In the genomic region with DNA sequence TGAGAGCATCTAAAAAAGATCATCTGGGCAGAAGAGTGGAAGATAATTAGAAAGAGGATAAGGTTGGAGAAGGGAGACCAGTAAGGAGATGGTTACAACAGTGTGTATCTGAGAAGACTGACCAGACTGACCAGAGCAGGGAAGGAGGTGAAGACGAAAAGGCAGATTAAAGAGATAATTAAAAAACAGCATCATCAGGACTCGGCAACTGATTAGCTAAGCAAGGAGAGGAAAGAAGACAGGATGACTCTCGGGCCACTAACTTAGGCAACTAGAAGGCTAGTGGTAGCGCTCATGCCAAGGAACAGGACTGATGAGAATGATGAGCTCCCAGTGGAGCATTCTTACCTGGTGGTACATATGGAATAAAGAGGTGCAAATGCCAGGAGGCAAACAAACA, we compare ENCODE assay signal across 18 cellular contexts.
"Had no signal": no experiment of that assay in that cellular context is flagged by ENCODE, and none has a peak within 500 bp of the region (broad histone marks: within the 10 kb centered on the region; RNA-seq: fewer than 3 reads in every experiment).

No MANE protein-coding gene starts in this region.

- H2AFZ ChIP-seq: parathyroid adenoma had no signal

- H3K36me3 Mint-ChIP-seq: natural killer cell; stimulated activated effector memory CD8-positive, alpha-beta T cell treated with anti-CD3 and anti-CD28 coated beads, Interleukin-12 subunit alpha, Interleukin-12 subunit beta, amount 100 ng/mL, for 72 hours had no signal

- H3K27ac ChIP-seq: left lung, neutrophil, parathyroid adenoma, stomach, thyroid gland had no signal

- DNase-seq: cortex of kidney; effector memory CD8-positive, alpha-beta T cell; kidney; left lung; mesenchymal stem cell; natural killer cell; stimulated activated CD4-positive, alpha-beta T cell treated with anti-CD3 and anti-CD28 coated beads, Interleukin-2, amount 100 ng/mL, for 24 hours; stimulated activated CD4-positive, alpha-beta T cell treated with anti-CD3 and anti-CD28 coated beads, Interleukin-4, amount 100 ng/mL, for 24 hours; stimulated activated naive CD4-positive, alpha-beta T cell treated with Interleukin-2 at 50 U/mL for 16 hours; stomach; thyroid gland had no signal

- H3K9me3 Mint-ChIP-seq: effector memory CD8-positive, alpha-beta T cell; natural killer cell; stimulated activated effector memory CD8-positive, alpha-beta T cell treated with anti-CD3 and anti-CD28 coated beads, Interleukin-12 subunit alpha, Interleukin-12 subunit beta, amount 100 ng/mL, for 72 hours; type B pancreatic cell had no signal

- H3K27me3 ChIP-seq: left lung, neutrophil, stomach, thyroid gland had no signal

- H3K4me3 ChIP-seq: left lung, stomach, thyroid gland had no signal

- H3K27me3 Mint-ChIP-seq: effector memory CD8-positive, alpha-beta T cell; progenitor cell of endocrine pancreas; type B pancreatic cell had no signal

- H3K27ac Mint-ChIP-seq: effector memory CD8-positive, alpha-beta T cell; natural killer cell; progenitor cell of endocrine pancreas; stimulated activated effector memory CD8-positive, alpha-beta T cell treated with anti-CD3 and anti-CD28 coated beads, Interleukin-12 subunit alpha, Interleukin-12 subunit beta, amount 100 ng/mL, for 72 hours; type B pancreatic cell had no signal

- H3K79me2 ChIP-seq: parathyroid adenoma had no signal

- H3K9ac ChIP-seq: parathyroid adenoma had no signal

- FAIRE-seq: frontal cortex, kidney had no signal

- ATAC-seq: effector memory CD8-positive, alpha-beta T cell; left lung; natural killer cell; sciatic nerve; stimulated activated effector memory CD8-positive, alpha-beta T cell treated with anti-CD3 and anti-CD28 coated beads, Interleukin-12 subunit alpha, Interleukin-12 subunit beta, amount 100 ng/mL, for 72 hours had no signal

- H3K4me1 ChIP-seq: parathyroid adenoma had no signal

- H3K9me3 ChIP-seq: left lung, neutrophil, stomach, thyroid gland had no signal

- H3K4me3 Mint-ChIP-seq: effector memory CD8-positive, alpha-beta T cell; natural killer cell; stimulated activated effector memory CD8-positive, alpha-beta T cell treated with anti-CD3 and anti-CD28 coated beads, Interleukin-12 subunit alpha, Interleukin-12 subunit beta, amount 100 ng/mL, for 72 hours; type B pancreatic cell had no signal
